Comparison of ENCODE assay signal across 8 cellular contexts in the genomic region with DNA sequence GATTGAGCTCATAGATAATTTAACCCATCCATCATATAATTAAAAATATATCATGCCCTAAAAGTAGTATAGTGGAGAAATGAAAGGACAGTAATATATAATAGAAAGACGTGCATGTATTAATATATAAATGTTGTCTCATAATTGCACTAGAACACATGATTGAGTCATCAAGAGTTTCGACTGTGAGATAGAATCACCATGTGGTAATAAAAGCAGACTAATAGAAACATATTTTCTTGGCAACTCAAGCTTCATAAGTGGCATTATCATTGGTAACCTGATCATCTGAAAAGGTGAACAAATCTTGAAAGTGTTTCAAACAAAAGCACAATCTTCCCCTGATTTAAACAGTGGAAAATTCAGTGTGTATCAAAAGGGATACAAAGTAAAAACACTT.
"Had no signal": no experiment of that assay in that cellular context is flagged by ENCODE, and none has a peak within 500 bp of the region (broad histone marks: within the 10 kb centered on the region; RNA-seq: fewer than 3 reads in every experiment).

No MANE protein-coding gene starts in this region.

- H3K27ac Mint-ChIP-seq: GM23338, H9, IgD-negative memory B cell had no signal

- H3K4me1 Mint-ChIP-seq: GM23338, H9, IgD-negative memory B cell had no signal

- DNase-seq: H9, HCEC 1CT had no signal

- H3K4me2 ChIP-seq: GM23338 had no signal

- H3K4me3 Mint-ChIP-seq: GM23338, H9, IgD-negative memory B cell had no signal

- H3K27ac ChIP-seq: HL-60 had no signal

- H3K9me3 Mint-ChIP-seq: GM23338, H9, IgD-negative memory B cell had no signal

- H3K4me3 ChIP-seq: GM23338 had no signal

- FAIRE-seq: H1, H54, HepG2 had no signal
